Comparison of ENCODE assay signal across 22 cellular contexts in genomic region chr3:188060436-188060835, GRCh38.
DNase-seq lines count a peak whose midpoint lies in the region; ATAC-seq and TF ChIP-seq lines count a peak whose summit lies in the region.
"Had no signal": no experiment of that assay in that cellular context is flagged by ENCODE, and none has a peak within 500 bp of the region (broad histone marks: within the 10 kb centered on the region; RNA-seq: fewer than 3 reads in every experiment).

No MANE protein-coding gene starts in this region.

- peaks cover 34% of the 10 kb centered on the region for H3K4me1 Mint-ChIP-seq in activated CD4-positive, alpha-beta T cell treated with anti-CD3 and anti-CD28 coated beads, Interleukin-2, amount 10 ng/mL, durations not matched to agents 7 days and 5 days
- H3K4me1 Mint-ChIP-seq in HFFc6 (ENCODE audit: low read depth): peaks cover 30% of the 10 kb centered on the region
- H3K4me1 Mint-ChIP-seq in activated T-helper 2 cell treated with anti-CD3 and anti-CD28 coated beads, Interferon-gamma antibody, Interleukin-2, Interleukin-4, amounts not matched to agents 10 μg/mL and 5 μg/mL and 100 μg/mL, durations not matched to agents 14 hours and 24 hours and 36 hours (ENCODE audit: low read depth): peaks cover 38% of the 10 kb centered on the region

- peaks cover 2% of the 10 kb centered on the region for H3K9me3 Mint-ChIP-seq in activated CD4-positive, alpha-beta T cell treated with anti-CD3 and anti-CD28 coated beads, Interleukin-2, amount 10 ng/mL, durations not matched to agents 7 days and 5 days
- no peaks in the 10 kb centered on the region for H3K9me3 Mint-ChIP-seq in HFFc6
- H3K9me3 Mint-ChIP-seq in activated T-helper 2 cell treated with anti-CD3 and anti-CD28 coated beads, Interferon-gamma antibody, Interleukin-2, Interleukin-4, amounts not matched to agents 10 μg/mL and 5 μg/mL and 100 μg/mL, durations not matched to agents 14 hours and 24 hours and 36 hours: no peaks in the 10 kb centered on the region
- H3K9me3 Mint-ChIP-seq: CD4-positive, alpha-beta T cell; immature natural killer cell; nephron had no signal

- H3K36me3 ChIP-seq in psoas muscle (ENCODE audit: insufficient read depth in 1 of 2, low read depth in 1 of 2): no peaks in the 10 kb centered on the region
- H3K36me3 ChIP-seq: MG63, upper lobe of right lung had no signal

- H3K9me3 ChIP-seq in psoas muscle: no peaks in the 10 kb centered on the region
- H3K9me3 ChIP-seq: MG63, upper lobe of right lung had no signal

- H3K27me3 ChIP-seq in psoas muscle (ENCODE audit: insufficient read depth in 3 of 3, low read length in 2 of 3): no peaks in the 10 kb centered on the region
- H3K27me3 ChIP-seq: MG63, upper lobe of right lung had no signal

- no peak overlapping the region for H3K27ac ChIP-seq in psoas muscle
- H3K27ac ChIP-seq: upper lobe of right lung had no signal

- H3K4me1 ChIP-seq in psoas muscle: peaks cover 9% of the 10 kb centered on the region
- H3K4me1 ChIP-seq: upper lobe of right lung had no signal

- POLR2A ChIA-PET in activated CD4-positive, alpha-beta T cell treated with anti-CD3 and anti-CD28 coated beads, Interleukin-2, amount 10 ng/mL, durations not matched to agents 7 days and 5 days (lab: Charles Lee): no interaction called here

- no peak overlapping the region for H3K4me3 ChIP-seq in psoas muscle
- H3K4me3 ChIP-seq: K562, MG63, upper lobe of right lung had no signal

- CTCF ChIA-PET in activated CD4-positive, alpha-beta T cell treated with anti-CD3 and anti-CD28 coated beads, Interleukin-2, amount 10 ng/mL, durations not matched to agents 7 days and 5 days (lab: Charles Lee): interaction anchor here (1.2 to 2.2 kb wide), 3 partner anchors 12 to 320 kb away, joined by 3 to 7 read pairs (median 5); no protein-coding TSS in a partner anchor

- intact Hi-C loops in activated T-helper 2 cell treated with anti-CD3 and anti-CD28 coated beads, Interferon-gamma antibody, Interleukin-2, Interleukin-4, amounts not matched to agents 10 μg/mL and 5 μg/mL and 100 μg/mL, durations not matched to agents 14 hours and 24 hours and 36 hours (cut with micrococcal nuclease): loop anchor here (2.0 to 10.0 kb wide), 7 partner anchors 62 to 334 kb away; no protein-coding TSS in a partner anchor
- intact Hi-C loops in psoas muscle (cut with DNase I): no loop called here

- peak overlapping the region; percentile 4 for H3K27ac Mint-ChIP-seq in activated CD4-positive, alpha-beta T cell treated with anti-CD3 and anti-CD28 coated beads, Interleukin-2, amount 10 ng/mL, durations not matched to agents 7 days and 5 days
- 0 out of 2 replicates have a peak overlapping the region, but pooled peaks have one; percentile 2 for H3K27ac Mint-ChIP-seq in HFFc6
- H3K27ac Mint-ChIP-seq in activated T-helper 2 cell treated with anti-CD3 and anti-CD28 coated beads, Interferon-gamma antibody, Interleukin-2, Interleukin-4, amounts not matched to agents 10 μg/mL and 5 μg/mL and 100 μg/mL, durations not matched to agents 14 hours and 24 hours and 36 hours: peak overlapping the region; percentile 25
- H3K27ac Mint-ChIP-seq: nephron had no signal

- no peak overlapping the region for H3K4me3 Mint-ChIP-seq in activated CD4-positive, alpha-beta T cell treated with anti-CD3 and anti-CD28 coated beads, Interleukin-2, amount 10 ng/mL, durations not matched to agents 7 days and 5 days
- no peak overlapping the region for H3K4me3 Mint-ChIP-seq in HFFc6
- H3K4me3 Mint-ChIP-seq in activated T-helper 2 cell treated with anti-CD3 and anti-CD28 coated beads, Interferon-gamma antibody, Interleukin-2, Interleukin-4, amounts not matched to agents 10 μg/mL and 5 μg/mL and 100 μg/mL, durations not matched to agents 14 hours and 24 hours and 36 hours (ENCODE audit: low read depth): no peak overlapping the region
- H3K4me3 Mint-ChIP-seq: CD4-positive, alpha-beta T cell; immature natural killer cell; nephron had no signal

- TF ChIP-seq CTCF in HFFc6 (IDR thresholded peaks at IDR 0.05) (no peak), psoas muscle (IDR thresholded peaks at IDR 0.05) (no peak)

- 27 to 60% (median 29%) methylated on average over 1 of the region's 1 CpG for WGBS in psoas muscle, 3 donors

- peaks cover 3% of the 10 kb centered on the region for H3K36me3 Mint-ChIP-seq in activated CD4-positive, alpha-beta T cell treated with anti-CD3 and anti-CD28 coated beads, Interleukin-2, amount 10 ng/mL, durations not matched to agents 7 days and 5 days (ENCODE audit: low read depth)
- H3K36me3 Mint-ChIP-seq in HFFc6 (ENCODE audit: low read depth): no peaks in the 10 kb centered on the region
- no peaks in the 10 kb centered on the region for H3K36me3 Mint-ChIP-seq in activated T-helper 2 cell treated with anti-CD3 and anti-CD28 coated beads, Interferon-gamma antibody, Interleukin-2, Interleukin-4, amounts not matched to agents 10 μg/mL and 5 μg/mL and 100 μg/mL, durations not matched to agents 14 hours and 24 hours and 36 hours (ENCODE audit: low read depth)
- H3K36me3 Mint-ChIP-seq: immature natural killer cell had no signal

- no peaks in the 10 kb centered on the region for H3K27me3 Mint-ChIP-seq in activated CD4-positive, alpha-beta T cell treated with anti-CD3 and anti-CD28 coated beads, Interleukin-2, amount 10 ng/mL, durations not matched to agents 7 days and 5 days
- H3K27me3 Mint-ChIP-seq in HFFc6 (ENCODE audit: insufficient read depth): no peaks in the 10 kb centered on the region
- H3K27me3 Mint-ChIP-seq in activated T-helper 2 cell treated with anti-CD3 and anti-CD28 coated beads, Interferon-gamma antibody, Interleukin-2, Interleukin-4, amounts not matched to agents 10 μg/mL and 5 μg/mL and 100 μg/mL, durations not matched to agents 14 hours and 24 hours and 36 hours (ENCODE audit: low read depth): no peaks in the 10 kb centered on the region
- H3K27me3 Mint-ChIP-seq: CD4-positive, alpha-beta T cell had no signal

- peak in 3 of 4 donors; percentile 33 to 49 (median 45) for ATAC-seq in psoas muscle
- ATAC-seq: K562 had no signal

- no peak for DNase-seq in activated CD4-positive, alpha-beta T cell treated with anti-CD3 and anti-CD28 coated beads, Interleukin-2, amount 10 ng/mL, durations not matched to agents 7 days and 5 days
- DNase-seq in activated CD4-positive, alpha-beta T cell treated with anti-CD3 and anti-CD28 coated beads for 1 hour: no peak
- DNase-seq in HFFc6 (no peak), psoas muscle (no peak), dermis blood vessel endothelial cell (no peak), GM19240 (ENCODE audit: insufficient read length, low spot score) (no peak), NAMALWA (ENCODE audit: low spot score) (no peak)
- no peak for DNase-seq in activated T-helper 2 cell treated with anti-CD3 and anti-CD28 coated beads, Interferon-gamma antibody, Interleukin-2, Interleukin-4, amounts not matched to agents 10 μg/mL and 5 μg/mL and 100 μg/mL, durations not matched to agents 14 hours and 24 hours and 36 hours (ENCODE audit: low spot score)
- DNase-seq: activated naive CD4-positive, alpha-beta T cell; DMS 273 treated with DMSO at 0.1 percent for 48 hours; hypothalamus; left cardiac atrium; NCI-H1105 treated with DMSO at 0.1 percent for 48 hours; NCI-H187 treated with DMSO at 0.1 percent for 48 hours; NCI-H2171; NCI-H510A; upper lobe of right lung had no signal
